Comparison of ENCODE assay signal across 1 cellular context in the genomic region with DNA sequence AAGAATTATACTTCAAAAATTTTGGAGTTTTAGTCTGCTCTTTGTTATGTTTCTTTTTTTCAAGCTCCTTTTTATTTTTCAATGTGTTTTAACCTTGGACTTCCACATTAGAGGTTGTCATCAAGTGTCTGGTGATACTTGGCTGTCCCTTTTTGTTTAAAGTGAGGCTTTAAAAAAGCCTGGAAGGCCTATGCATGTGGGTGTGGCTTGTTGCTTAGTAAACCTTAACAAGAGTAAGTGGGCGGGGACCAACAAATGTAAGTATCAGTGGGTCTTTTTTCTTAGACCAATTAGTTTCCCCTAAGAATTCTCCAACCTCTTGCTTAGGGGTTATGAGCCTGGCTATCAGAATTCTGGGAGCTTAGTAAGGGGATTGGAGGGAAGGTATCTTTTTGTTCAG.
TF ChIP-seq lines count a peak whose summit lies in the region.

No MANE protein-coding gene starts in this region.

TF ChIP-seq in HEK293, 187 proteins besides CTCF, POLR2A, EP300 and RAD21 (continued from another document):
- TF ChIP-seq, protein P1, sequence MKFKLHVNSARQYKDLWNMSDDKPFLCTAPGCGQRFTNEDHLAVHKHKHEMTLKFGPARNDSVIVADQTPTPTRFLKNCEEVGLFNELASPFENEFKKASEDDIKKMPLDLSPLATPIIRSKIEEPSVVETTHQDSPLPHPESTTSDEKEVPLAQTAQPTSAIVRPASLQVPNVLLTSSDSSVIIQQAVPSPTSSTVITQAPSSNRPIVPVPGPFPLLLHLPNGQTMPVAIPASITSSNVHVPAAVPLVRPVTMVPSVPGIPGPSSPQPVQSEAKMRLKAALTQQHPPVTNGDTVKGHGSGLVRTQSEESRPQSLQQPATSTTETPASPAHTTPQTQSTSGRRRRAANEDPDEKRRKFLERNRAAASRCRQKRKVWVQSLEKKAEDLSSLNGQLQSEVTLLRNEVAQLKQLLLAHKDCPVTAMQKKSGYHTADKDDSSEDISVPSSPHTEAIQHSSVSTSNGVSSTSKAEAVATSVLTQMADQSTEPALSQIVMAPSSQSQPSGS (tag by site-specific recombination; IDR thresholded peaks at IDR 0.05; ENCODE audit: low read depth): no peak
